18 cellular contexts compared by ENCODE assay signal in the genomic region with DNA sequence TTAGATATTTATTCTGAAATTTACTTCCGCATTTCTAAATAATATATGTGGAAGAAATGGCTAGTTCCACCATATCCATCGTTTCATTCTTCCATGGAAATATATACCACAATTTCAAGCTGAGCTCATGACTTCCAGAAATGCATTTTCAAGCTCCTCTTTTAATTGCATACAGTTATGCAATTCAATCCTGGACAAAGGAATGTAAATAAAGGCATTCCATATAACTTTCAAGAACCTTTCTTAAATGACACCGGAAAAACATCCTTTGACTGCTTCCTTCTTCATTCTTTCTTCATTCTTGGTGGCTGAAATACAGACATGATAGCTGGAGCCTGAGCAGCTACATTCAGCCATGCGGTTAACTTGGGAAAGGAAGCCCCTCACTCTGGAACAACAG.
DNase-seq lines count a peak whose midpoint lies in the region; ATAC-seq, FAIRE-seq and TF ChIP-seq lines count a peak whose summit lies in the region.
"Had no signal": no experiment of that assay in that cellular context is flagged by ENCODE, and none has a peak within 500 bp of the region (broad histone marks: within the 10 kb centered on the region; RNA-seq: fewer than 3 reads in every experiment).

No MANE protein-coding gene starts in this region.

- no peak overlapping the region for H2BK120ac ChIP-seq in mesenchymal stem cell (ENCODE audit: low read depth, low read length)

- no peak overlapping the region for H3K14ac ChIP-seq in mesenchymal stem cell (ENCODE audit: low read length in 2 of 2)

- H3K4me1 ChIP-seq in mesenchymal stem cell (ENCODE audit: control insufficient read depth, insufficient read depth, low read depth, low read length), result no peaks in the 10 kb centered on the region

- no peak overlapping the region for H3K4me3 ChIP-seq in choroid plexus epithelial cell (ENCODE audit: low read depth, low read length)
- no peak overlapping the region for H3K4me3 ChIP-seq in mesenchymal stem cell (ENCODE audit: insufficient read depth in 1 of 2, low read depth in 1 of 2, low read length in 2 of 2)
- H3K4me3 ChIP-seq: GM12878 had no signal

- H4K91ac ChIP-seq in mesenchymal stem cell (ENCODE audit: low read length), result no peak overlapping the region

- TF ChIP-seq CTCF in choroid plexus epithelial cell (conservative IDR thresholded peaks at IDR 0.05; ENCODE audit: low read depth, low read length), result no peak

- no peaks in the 10 kb centered on the region for H3K27me3 ChIP-seq in mesenchymal stem cell (ENCODE audit: control insufficient read depth in 1 of 2, insufficient read depth in 1 of 2, low read length in 2 of 2)

- no peak overlapping the region for H4K8ac ChIP-seq in mesenchymal stem cell (ENCODE audit: low read length)

- H2AFZ ChIP-seq in mesenchymal stem cell (ENCODE audit: low read depth, low read length), result no peak overlapping the region

- no peak overlapping the region for H3K23ac ChIP-seq in mesenchymal stem cell (ENCODE audit: low read length in 2 of 2)

- H3K4me2 ChIP-seq in mesenchymal stem cell (ENCODE audit: low read length, poor library complexity, severe bottlenecking), result no peak overlapping the region
- H3K4me2 ChIP-seq: KMS-11 had no signal

- H3K9ac ChIP-seq in mesenchymal stem cell (ENCODE audit: low read length), result no peak overlapping the region
- H3K9ac ChIP-seq: KMS-11 had no signal

- DNase-seq in EL, result peak; percentile 17
- no peak for DNase-seq in HTR-8/SVneo (ENCODE audit: insufficient read length, low spot score)
- DNase-seq in choroid plexus epithelial cell (ENCODE audit: low read depth), result peak; percentile 22
- DNase-seq in mesenchymal stem cell, result peak; percentile 43
- no peak for DNase-seq in stimulated activated CD4-positive, alpha-beta T cell treated with anti-CD3 and anti-CD28 coated beads, Interleukin-4, amount 100 ng/mL, for 4 hours
- no peak for DNase-seq in sciatic nerve (ENCODE audit: low spot score)
- DNase-seq in NCI-H526 (lab: John Stamatoyannopoulos, UW), result no peak
- DNase-seq: CD8-positive, alpha-beta T cell; COR-L47; DMS153; DMS79 treated with DMSO at 0.1 percent for 48 hours had no signal

- peak; percentile 42 for FAIRE-seq in HTR-8/SVneo (lab: Jason Lieb, UNC)
- FAIRE-seq: A204.1, D721Med, GM12878, GM18507, H54 had no signal

- H3K27ac ChIP-seq in mesenchymal stem cell (ENCODE audit: low read length, poor library complexity, severe bottlenecking), result no peak overlapping the region
- H3K27ac ChIP-seq: KMS-11 had no signal

- intact Hi-C loops in sciatic nerve (cut with DNase I), result no loop called here

- WGBS in mesenchymal stem cell, result 75% methylated on average over 4 of the region's 4 CpGs

- no peak for ATAC-seq in sciatic nerve
- ATAC-seq in GM21528 (IDR thresholded peaks at IDR 0.05; ENCODE audit: low FRiP score, unreplicated experiment), result no peak
- ATAC-seq: CD8-positive, alpha-beta T cell; GM12878 had no signal

- H3K36me3 ChIP-seq in mesenchymal stem cell (ENCODE audit: control insufficient read depth in 1 of 2, insufficient read depth in 2 of 2, low read depth in 1 of 2, low read length in 2 of 2), result no peaks in the 10 kb centered on the region

- peaks cover 3% of the 10 kb centered on the region for H3K9me3 ChIP-seq in mesenchymal stem cell (ENCODE audit: control insufficient read depth, low read length)

- H3K18ac ChIP-seq in mesenchymal stem cell (ENCODE audit: low read depth in 1 of 2, low read length in 2 of 2), result no peak overlapping the region

- H2AK5ac ChIP-seq in mesenchymal stem cell (ENCODE audit: low read length, severe bottlenecking), result no peak overlapping the region

- H2BK12ac ChIP-seq in mesenchymal stem cell (ENCODE audit: low read length in 2 of 2), result no peak overlapping the region

- H2BK5ac ChIP-seq in mesenchymal stem cell (ENCODE audit: low read depth, low read length, poor library complexity, severe bottlenecking), result no peak overlapping the region

- no peak overlapping the region for H3K4ac ChIP-seq in mesenchymal stem cell (ENCODE audit: low read depth in 1 of 2, low read length in 2 of 2)

- H2BK15ac ChIP-seq in mesenchymal stem cell (ENCODE audit: low read depth, poor library complexity, severe bottlenecking), result no peak overlapping the region

- H3K79me1 ChIP-seq in mesenchymal stem cell (replicated peaks; ENCODE audit: low read length, poor library complexity, severe bottlenecking), result no peaks in the 10 kb centered on the region

Comparison
In these comparisons a context has a peak if more than half of its experiments do, and no peak if none do; other contexts are left out.
1. DNase-seq: peak in EL (single experiment), choroid plexus epithelial cell (single experiment) and mesenchymal stem cell (single experiment); none in HTR-8/SVneo (single experiment), stimulated activated CD4-positive, alpha-beta T cell treated with anti-CD3 and anti-CD28 coated beads, Interleukin-4, amount 100 ng/mL, for 4 hours (0 of 2), sciatic nerve (single experiment) and NCI-H526 (0 of 2).